In genomic region chr9:86361176-86361575, GRCh38 we compare ENCODE assay signal across 18 cellular contexts. TPM values are rescaled to one million over a fixed set of nuclear protein-coding genes. Genes with fewer than 3 reads are reported as not detected.
DNase-seq lines count a peak whose midpoint lies in the region; ATAC-seq and TF ChIP-seq lines count a peak whose summit lies in the region.
"Had no signal": no experiment of that assay in that cellular context is flagged by ENCODE, and none has a peak within 500 bp of the region (broad histone marks: within the 10 kb centered on the region; RNA-seq: fewer than 3 reads in every experiment).

No MANE protein-coding gene starts in this region.

- 60 to 92% methylated on average over 1 to 3 of the region's 3 CpGs for WGBS in endodermal cell (ENCODE audit: insufficient coverage in 1 of 2, insufficient read length in 1 of 2), 2 experiments

- peaks cover 10% of the 10 kb centered on the region for H3K4me1 ChIP-seq in endodermal cell (ENCODE audit: control insufficient read depth, insufficient read depth, low read length)
- no peaks in the 10 kb centered on the region for H3K4me1 ChIP-seq in lower lobe of right lung
- H3K4me1 ChIP-seq: BE2C, BLaER1 had no signal

- DNase-seq in endodermal cell (no peak), type B pancreatic cell (ENCODE audit: extremely low spot score, unreplicated experiment) (no peak), lower lobe of right lung (no peak), NCI-H2171 (lab: John Stamatoyannopoulos, UW) (no peak)
- DNase-seq: 8988T; ACHN; BE2C; C1 segment of cervical spinal cord; CD4-positive, alpha-beta memory T cell; CD4-positive, CD25-positive, alpha-beta regulatory T cell; CD8-positive, alpha-beta memory T cell; COR-L47; DMS79 treated with DMSO at 0.1 percent for 48 hours; GF-D8 had no signal

- H3K27me3 ChIP-seq in endodermal cell (ENCODE audit: control insufficient read depth, insufficient read depth, low read length, poor library complexity, severe bottlenecking) (no peaks in the 10 kb centered on the region), lower lobe of right lung (ENCODE audit: low read depth) (no peaks in the 10 kb centered on the region)
- H3K27me3 ChIP-seq: BLaER1 had no signal

- H3K4me3 Mint-ChIP-seq in endodermal cell = no peak overlapping the region
- no peak overlapping the region for H3K4me3 Mint-ChIP-seq in type B pancreatic cell
- H3K4me3 Mint-ChIP-seq: CD14-positive monocyte; CD8-positive, alpha-beta memory T cell had no signal

- intact Hi-C loops in lower lobe of right lung (cut with DNase I) = no loop called here

- H3K4me1 Mint-ChIP-seq in endodermal cell (peaks cover 32% of the 10 kb centered on the region), type B pancreatic cell (ENCODE audit: unreplicated experiment) (no peaks in the 10 kb centered on the region)

- peaks cover under 1% of the 10 kb centered on the region for H3K36me3 Mint-ChIP-seq in endodermal cell (ENCODE audit: low read depth)
- H3K36me3 Mint-ChIP-seq in type B pancreatic cell = no peaks in the 10 kb centered on the region

- H3K9me3 Mint-ChIP-seq in endodermal cell (peaks cover 3% of the 10 kb centered on the region), type B pancreatic cell (no peaks in the 10 kb centered on the region)

- TF ChIP-seq CTCF in VCaP (conservative IDR thresholded peaks at IDR 0.05) = no peak
- TF ChIP-seq CTCF in endodermal cell (conservative IDR thresholded peaks at IDR 0.05) = peak; percentile 39
- TF ChIP-seq CTCF in type B pancreatic cell (conservative IDR thresholded peaks at IDR 0.05) = no peak
- no peak for TF ChIP-seq CTCF in lower lobe of right lung (IDR thresholded peaks at IDR 0.05)

- H3K27ac Mint-ChIP-seq in endodermal cell = no peak overlapping the region
- H3K27ac Mint-ChIP-seq in type B pancreatic cell = peak overlapping the region; percentile 19
- H3K27ac Mint-ChIP-seq: CD14-positive monocyte; CD4-positive, alpha-beta memory T cell; CD4-positive, CD25-positive, alpha-beta regulatory T cell; CD8-positive, alpha-beta memory T cell had no signal

- H3K4me3 ChIP-seq in endodermal cell (ENCODE audit: low read length) = no peak overlapping the region
- H3K4me3 ChIP-seq in lower lobe of right lung = no peak overlapping the region
- H3K4me3 ChIP-seq: BLaER1 had no signal

- H3K27me3 Mint-ChIP-seq in endodermal cell (ENCODE audit: insufficient read depth) (peaks cover 4% of the 10 kb centered on the region), type B pancreatic cell (peaks cover 4% of the 10 kb centered on the region)

- ATAC-seq in lower lobe of right lung = no peak
- ATAC-seq in HG03354 (IDR thresholded peaks at IDR 0.05; ENCODE audit: poor library complexity, severe bottlenecking, unreplicated experiment) = no peak

- H3K9me3 ChIP-seq in endodermal cell (ENCODE audit: control insufficient read depth, low read length) (no peaks in the 10 kb centered on the region), lower lobe of right lung (no peaks in the 10 kb centered on the region)
- H3K9me3 ChIP-seq: BE2C had no signal

- peak overlapping the region; percentile 57 for H3K27ac ChIP-seq in VCaP
- no peak overlapping the region for H3K27ac ChIP-seq in endodermal cell (ENCODE audit: low read depth, low read length)
- H3K27ac ChIP-seq in lower lobe of right lung = no peak overlapping the region
- H3K27ac ChIP-seq: BLaER1 had no signal

- H3K36me3 ChIP-seq in endodermal cell (ENCODE audit: control insufficient read depth, insufficient read depth, low read length) (no peaks in the 10 kb centered on the region), lower lobe of right lung (no peaks in the 10 kb centered on the region)
- H3K36me3 ChIP-seq: BE2C, BLaER1 had no signal

- no peak overlapping the region for H3K9ac ChIP-seq in endodermal cell (ENCODE audit: extremely low read depth, low read length, poor library complexity, severe bottlenecking)
- H3K9ac ChIP-seq: BLaER1 had no signal

RNA-seq across cellular contexts. Expression of gene TUT7, which starts 7.0 kb away (rescaled TPM):
- total RNA-seq in endodermal cell = 10 to 100 TPM; 25.8 to 38.3 TPM
- polyA plus RNA-seq in endodermal cell (2013, experiment 1 of 2) = 14.5 TPM
- 19.5 TPM for polyA plus RNA-seq in endodermal cell (2013, experiment 2 of 2)
- 26.5 and 49.9 TPM in 2 replicates for total RNA-seq in type B pancreatic cell (ENCODE audit: low replicate concordance)
- total RNA-seq in lower lobe of right lung = 37.7 TPM
